Comparison of ENCODE assay signal across 11 cellular contexts in genomic region chr14:92546347-92547053, GRCh38. TPM values are rescaled to one million over a fixed set of nuclear protein-coding genes. Genes with fewer than 3 reads are reported as not detected.
DNase-seq lines count a peak whose midpoint lies in the region; ATAC-seq and TF ChIP-seq lines count a peak whose summit lies in the region.
"Had no signal": no experiment of that assay in that cellular context is flagged by ENCODE, and none has a peak within 500 bp of the region (broad histone marks: within the 10 kb centered on the region; RNA-seq: fewer than 3 reads in every experiment).

No MANE protein-coding gene starts in this region.

- H3K27ac ChIP-seq in AG04450 (ENCODE audit: low read depth, low read length) (peak overlapping the region; percentile 52), SJSA1 (peak overlapping the region; percentile 34)
- H3K27ac ChIP-seq: tibial nerve had no signal

- ATAC-seq in left lobe of liver = peak; percentile 44
- no peak for ATAC-seq in HG02840 (IDR thresholded peaks at IDR 0.05; ENCODE audit: low FRiP score, unreplicated experiment)
- ATAC-seq in GM19324 (IDR thresholded peaks at IDR 0.05; ENCODE audit: low FRiP score, unreplicated experiment) = no peak
- no peak for ATAC-seq in HG03439 (IDR thresholded peaks at IDR 0.05; ENCODE audit: unreplicated experiment)

- DNase-seq in AG04450 (ENCODE audit: low read depth, low spot score) (peak; percentile 42), Daoy (ENCODE audit: low read depth) (peak; percentile 39), SJSA1 (ENCODE audit: low read depth in 1 of 2, low spot score in 2 of 2) (peak; percentile 69 to 74), left lobe of liver (ENCODE audit: low spot score) (no peak)
- DNase-seq in central memory CD4-positive, alpha-beta T cell = no peak
- DNase-seq: NCI-H1105, occipital lobe had no signal

- TF ChIP-seq CTCF in AG04450 (IDR thresholded peaks at IDR 0.05; ENCODE audit: low read depth, low read length) = 0 out of 2 replicates have a peak, but pooled peaks have one; percentile 1

- H3K27me3 ChIP-seq in AG04450 (ENCODE audit: control insufficient read depth, insufficient read depth, low read length) = no peaks in the 10 kb centered on the region
- H3K27me3 ChIP-seq in SJSA1 (replicated peaks) = no peaks in the 10 kb centered on the region
- H3K27me3 ChIP-seq: tibial nerve had no signal

- no peaks in the 10 kb centered on the region for H3K36me3 ChIP-seq in SJSA1
- H3K36me3 ChIP-seq: tibial nerve had no signal

- CTCF ChIA-PET in AG04450 (lab: Charles Lee) = no interaction called here

- H3K4me3 ChIP-seq in AG04450 (ENCODE audit: low read depth, low read length) (no peak overlapping the region), SJSA1 (no peak overlapping the region)
- H3K4me3 ChIP-seq: tibial nerve had no signal

- H3K4me1 ChIP-seq in SJSA1 (replicated peaks) = peaks cover 11% of the 10 kb centered on the region

- POLR2A ChIA-PET in AG04450 (lab: Yijun Ruan, JAX) = interaction anchor here (1.3 kb wide), 1 partner anchor 39 kb away, joined by 3 read pairs; no protein-coding TSS in a partner anchor

- no peaks in the 10 kb centered on the region for H3K9me3 ChIP-seq in AG04450 (ENCODE audit: control insufficient read depth, insufficient read depth, low read length)
- no peaks in the 10 kb centered on the region for H3K9me3 ChIP-seq in SJSA1 (replicated peaks)
- H3K9me3 ChIP-seq: tibial nerve had no signal

RNA-seq across cellular contexts. Expression of gene RIN3, which starts 32.9 kb away (rescaled TPM):
- 3.7 and 5.6 TPM in 2 replicates for polyA plus RNA-seq in AG04450 (2011; rRNA removed)
- 8.5 and 9.0 TPM in 2 replicates for polyA minus RNA-seq in AG04450 (2011; rRNA and poly(A)+ RNA removed)
- total RNA-seq in Daoy (2014; rRNA removed; shearing (Covaris generic)) = 0.86 and 1.8 TPM in 2 replicates
- 0.38 and 0.55 TPM in 2 replicates for total RNA-seq in SJSA1 (2014; rRNA removed; shearing (Covaris generic))
- 20.2 TPM for total RNA-seq in left lobe of liver

Comparison
In these comparisons a context has a peak if more than half of its experiments do, and no peak if none do; other contexts are left out.
1. DNase-seq: peak in AG04450 (single experiment), Daoy (single experiment) and SJSA1 (2 of 2); none in left lobe of liver (single experiment) and central memory CD4-positive, alpha-beta T cell (single experiment).